22 cellular contexts compared by ENCODE assay signal in genomic region chr2:144472046-144472412, GRCh38.
"Had no signal": no experiment of that assay in that cellular context is flagged by ENCODE, and none has a peak within 500 bp of the region (broad histone marks: within the 10 kb centered on the region; RNA-seq: fewer than 3 reads in every experiment).

No MANE protein-coding gene starts in this region.

- H3K36me3 Mint-ChIP-seq: natural killer cell had no signal

- H3K4me3 Mint-ChIP-seq: activated CD4-positive, alpha-beta memory T cell treated with anti-CD3 and anti-CD28 coated beads, Interleukin-2, amount 10 ng/mL, durations not matched to agents 7 days and 5 days; natural killer cell; type B pancreatic cell had no signal

- ATAC-seq: body of pancreas, gastrocnemius medialis, right cardiac atrium had no signal

- DNase-seq: activated CD4-positive, alpha-beta memory T cell treated with anti-CD3 and anti-CD28 coated beads, Interleukin-2, amount 10 ng/mL, durations not matched to agents 7 days and 5 days; activated CD4-positive, alpha-beta T cell treated with anti-CD3 and anti-CD28 coated beads, Interleukin-2, amount 10 ng/mL, durations not matched to agents 24 days and 14 days; activated effector memory CD4-positive, alpha-beta T cell treated with anti-CD3 and anti-CD28 coated beads, Interleukin-2, amount 50 U/mL, for 16 hours; activated naive CD4-positive, alpha-beta T cell treated with anti-CD3 and anti-CD28 coated beads, Interleukin-2, amount 50 U/mL, for 16 hours; activated naive CD8-positive, alpha-beta T cell treated with anti-CD3 and anti-CD28 coated beads, Interleukin-2, amount 50 U/mL, for 24 hours; anterior cingulate cortex; body of pancreas; esophagus squamous epithelium; gastrocnemius medialis; hippocampal formation; midbrain; natural killer cell; right cardiac atrium; stimulated activated CD4-positive, alpha-beta T cell treated with anti-CD3 and anti-CD28 coated beads, Interleukin-1b, Interleukin-23, amount 100 ng/mL, for 48 hours; stimulated activated naive CD8-positive, alpha-beta T cell treated with anti-CD3 and anti-CD28 coated beads, Interleukin-15, amount 100 ng/mL, for 72 hours; SW 1271; T-helper 17 cell; testis had no signal

- H3K4me3 ChIP-seq: body of pancreas, esophagus squamous epithelium, gastrocnemius medialis, testis had no signal

- H3K9ac ChIP-seq: parathyroid adenoma had no signal

- H3K4me1 Mint-ChIP-seq: stimulated activated naive CD8-positive, alpha-beta T cell treated with anti-CD3 and anti-CD28 coated beads, Interleukin-15, amount 100 ng/mL, for 72 hours had no signal

- H3K27me3 Mint-ChIP-seq: activated CD4-positive, alpha-beta memory T cell treated with anti-CD3 and anti-CD28 coated beads, Interleukin-2, amount 10 ng/mL, durations not matched to agents 7 days and 5 days; activated naive CD8-positive, alpha-beta T cell treated with anti-CD3 and anti-CD28 coated beads, Interleukin-2, amount 50 U/mL, for 24 hours had no signal

- H3K27me3 ChIP-seq: body of pancreas, esophagus squamous epithelium, gastrocnemius medialis, neutrophil, testis had no signal

- H3K27ac Mint-ChIP-seq: activated CD4-positive, alpha-beta memory T cell treated with anti-CD3 and anti-CD28 coated beads, Interleukin-2, amount 10 ng/mL, durations not matched to agents 7 days and 5 days; natural killer cell; stimulated activated naive CD8-positive, alpha-beta T cell treated with anti-CD3 and anti-CD28 coated beads, Interleukin-15, amount 100 ng/mL, for 72 hours; T-helper 17 cell; type B pancreatic cell had no signal

- H3K27ac ChIP-seq: body of pancreas, esophagus squamous epithelium, gastrocnemius medialis, neutrophil, parathyroid adenoma, testis had no signal

- H3K9me3 Mint-ChIP-seq: activated CD4-positive, alpha-beta memory T cell treated with anti-CD3 and anti-CD28 coated beads, Interleukin-2, amount 10 ng/mL, durations not matched to agents 7 days and 5 days; activated CD4-positive, alpha-beta T cell treated with anti-CD3 and anti-CD28 coated beads, Interleukin-2, amount 10 ng/mL, durations not matched to agents 24 days and 14 days; activated naive CD8-positive, alpha-beta T cell treated with anti-CD3 and anti-CD28 coated beads, Interleukin-2, amount 50 U/mL, for 24 hours; natural killer cell; stimulated activated effector memory CD8-positive, alpha-beta T cell treated with anti-CD3 and anti-CD28 coated beads, Interleukin-12 subunit alpha, Interleukin-12 subunit beta, amount 100 ng/mL, for 72 hours; stimulated activated naive CD8-positive, alpha-beta T cell treated with anti-CD3 and anti-CD28 coated beads, Interleukin-15, amount 100 ng/mL, for 72 hours; type B pancreatic cell had no signal

- H3K36me3 ChIP-seq: esophagus squamous epithelium, gastrocnemius medialis, neutrophil had no signal

- H3K4me1 ChIP-seq: parathyroid adenoma had no signal

- H3K9me3 ChIP-seq: body of pancreas, esophagus squamous epithelium, gastrocnemius medialis, neutrophil, testis had no signal
